Comparison of ENCODE assay signal across 17 cellular contexts in the genomic region with DNA sequence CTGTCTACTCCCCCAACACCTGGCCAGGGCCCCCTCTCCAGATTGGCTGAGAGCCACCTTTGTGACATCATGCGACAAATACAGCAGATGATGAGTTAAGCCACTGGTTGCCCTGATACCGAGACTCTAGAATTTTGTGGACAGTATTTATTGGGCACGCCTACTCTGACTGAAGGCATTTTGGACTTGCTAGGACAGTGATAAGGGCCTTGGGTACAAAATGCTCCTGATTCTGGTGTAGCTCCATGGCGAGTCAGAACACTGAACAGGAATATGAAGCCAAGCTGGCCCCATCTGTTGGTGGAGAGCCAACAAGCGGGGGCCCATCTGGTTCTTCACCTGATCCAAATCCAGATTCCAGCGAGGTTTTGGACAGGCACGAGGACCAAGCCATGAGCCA. TPM values are rescaled to one million over a fixed set of nuclear protein-coding genes. Genes with fewer than 3 reads are reported as not detected.
"Had no signal": no experiment of that assay in that cellular context is flagged by ENCODE, and none has a peak within 500 bp of the region (broad histone marks: within the 10 kb centered on the region; RNA-seq: fewer than 3 reads in every experiment).

A gene with protein sequence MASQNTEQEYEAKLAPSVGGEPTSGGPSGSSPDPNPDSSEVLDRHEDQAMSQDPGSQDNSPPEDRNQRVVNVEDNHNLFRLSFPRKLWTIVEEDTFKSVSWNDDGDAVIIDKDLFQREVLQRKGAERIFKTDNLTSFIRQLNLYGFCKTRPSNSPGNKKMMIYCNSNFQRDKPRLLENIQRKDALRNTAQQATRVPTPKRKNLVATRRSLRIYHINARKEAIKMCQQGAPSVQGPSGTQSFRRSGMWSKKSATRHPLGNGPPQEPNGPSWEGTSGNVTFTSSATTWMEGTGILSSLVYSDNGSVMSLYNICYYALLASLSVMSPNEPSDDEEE (plus strand): TSS at position 174 of the 400 bp plus-strand sequence. CDS start 72 bp downstream, at position 246.

RNA-seq across cellular contexts. Expression of the gene that starts here (rescaled TPM):
- total RNA-seq: natural killer cell treated with Interleukin-12 subunit alpha and Interleukin-12 subunit beta and Interleukin-15 and Interleukin-18, amount 100 ng/mL, for 72 hours; neural crest cell; omental fat pad; osteocyte; pancreas; posterior vena cava; prostate gland; pulmonary artery endothelial cell; right atrium auricular region; sciatic nerve; smooth muscle cell; spleen; suprapubic skin; transverse colon; upper lobe of right lung; urinary bladder; uterus had no signal
- polyA plus RNA-seq: smooth muscle cell, spleen, urinary bladder had no signal
